In genomic region chr7:81507231-81507630, GRCh38 we compare ENCODE assay signal across 26 cellular contexts.
"Had no signal": no experiment of that assay in that cellular context is flagged by ENCODE, and none has a peak within 500 bp of the region (broad histone marks: within the 10 kb centered on the region; RNA-seq: fewer than 3 reads in every experiment).

No MANE protein-coding gene starts in this region.

- H3K4me3 ChIP-seq: adrenal gland, esophagus squamous epithelium, gastroesophageal sphincter, heart right ventricle had no signal

- H3K27me3 ChIP-seq: adrenal gland, brain microvascular endothelial cell, esophagus squamous epithelium, gastroesophageal sphincter, heart right ventricle had no signal

- ATAC-seq: activated CD4-positive, alpha-beta T cell treated with anti-CD3 and anti-CD28 coated beads for 36 hours; activated CD8-positive, alpha-beta memory T cell treated with anti-CD3 and anti-CD28 coated beads, Interleukin-2, amount 10 ng/mL, durations not matched to agents 7 days and 5 days; activated CD8-positive, alpha-beta T cell treated with anti-CD3 and anti-CD28 coated beads, Interleukin-2, amount 10 ng/mL, durations not matched to agents 7 days and 5 days; activated naive CD8-positive, alpha-beta T cell treated with anti-CD3 and anti-CD28 coated beads, Interleukin-2, amount 50 U/mL, for 24 hours; gastroesophageal sphincter; heart right ventricle had no signal

- H3K36me3 ChIP-seq: adrenal gland, brain microvascular endothelial cell, esophagus squamous epithelium, gastroesophageal sphincter, heart right ventricle had no signal

- H3K4me1 ChIP-seq: adrenal gland, gastroesophageal sphincter had no signal

- H3K9me3 ChIP-seq: adrenal gland, esophagus squamous epithelium, gastroesophageal sphincter, heart right ventricle had no signal

- DNase-seq: activated CD4-positive, alpha-beta memory T cell treated with anti-CD3 and anti-CD28 coated beads for 36 hours; activated CD4-positive, alpha-beta T cell treated with anti-CD3 and anti-CD28 coated beads for 36 hours; activated CD4-positive, alpha-beta T cell treated with anti-CD3 and anti-CD28 coated beads, Interleukin-2, amount 10 ng/mL, durations not matched to agents 24 days and 14 days; activated CD4-positive, CD25-positive, alpha-beta regulatory T cell; activated CD4-positive, CD25-positive, alpha-beta regulatory T cell treated with anti-CD3 and anti-CD28 coated beads, Interleukin-2, amount 50 U/mL, for 72 hours; activated CD8-positive, alpha-beta memory T cell treated with anti-CD3 and anti-CD28 coated beads, Interleukin-2, amount 10 ng/mL, durations not matched to agents 7 days and 5 days; activated CD8-positive, alpha-beta memory T cell treated with anti-CD3 and anti-CD28 coated beads, Interleukin-2, amount 50 U/mL, for 4 hours; activated CD8-positive, alpha-beta T cell treated with anti-CD3 and anti-CD28 coated beads, Interleukin-2, amount 10 ng/mL, durations not matched to agents 7 days and 5 days; activated effector memory CD4-positive, alpha-beta T cell treated with anti-CD3 and anti-CD28 coated beads, Interleukin-2, amount 50 U/mL, for 16 hours; activated naive CD4-positive, alpha-beta T cell treated with anti-CD3 and anti-CD28 coated beads for 36 hours; activated naive CD8-positive, alpha-beta T cell treated with anti-CD3 and anti-CD28 coated beads for 36 hours; activated naive CD8-positive, alpha-beta T cell treated with anti-CD3 and anti-CD28 coated beads, Interleukin-2, amount 50 U/mL, for 24 hours; activated T-cell treated with anti-CD3 and anti-CD28 coated beads, Interleukin-2, amount 50 U/mL, for 1 hour; activated T-cell treated with anti-CD3 and anti-CD28 coated beads, Interleukin-2, amount 50 U/mL, for 48 hours; adrenal gland; anterior cingulate cortex; brain microvascular endothelial cell; cortex of kidney; dermis blood vessel endothelial cell; effector CD8-positive, alpha-beta T cell; esophagus squamous epithelium; foreskin melanocyte; heart right ventricle; T-helper 2 cell had no signal

- H3K27ac ChIP-seq: adrenal gland, brain microvascular endothelial cell, epithelial cell of prostate, esophagus squamous epithelium, gastroesophageal sphincter had no signal
